8 cellular contexts compared by ENCODE assay signal in the genomic region with DNA sequence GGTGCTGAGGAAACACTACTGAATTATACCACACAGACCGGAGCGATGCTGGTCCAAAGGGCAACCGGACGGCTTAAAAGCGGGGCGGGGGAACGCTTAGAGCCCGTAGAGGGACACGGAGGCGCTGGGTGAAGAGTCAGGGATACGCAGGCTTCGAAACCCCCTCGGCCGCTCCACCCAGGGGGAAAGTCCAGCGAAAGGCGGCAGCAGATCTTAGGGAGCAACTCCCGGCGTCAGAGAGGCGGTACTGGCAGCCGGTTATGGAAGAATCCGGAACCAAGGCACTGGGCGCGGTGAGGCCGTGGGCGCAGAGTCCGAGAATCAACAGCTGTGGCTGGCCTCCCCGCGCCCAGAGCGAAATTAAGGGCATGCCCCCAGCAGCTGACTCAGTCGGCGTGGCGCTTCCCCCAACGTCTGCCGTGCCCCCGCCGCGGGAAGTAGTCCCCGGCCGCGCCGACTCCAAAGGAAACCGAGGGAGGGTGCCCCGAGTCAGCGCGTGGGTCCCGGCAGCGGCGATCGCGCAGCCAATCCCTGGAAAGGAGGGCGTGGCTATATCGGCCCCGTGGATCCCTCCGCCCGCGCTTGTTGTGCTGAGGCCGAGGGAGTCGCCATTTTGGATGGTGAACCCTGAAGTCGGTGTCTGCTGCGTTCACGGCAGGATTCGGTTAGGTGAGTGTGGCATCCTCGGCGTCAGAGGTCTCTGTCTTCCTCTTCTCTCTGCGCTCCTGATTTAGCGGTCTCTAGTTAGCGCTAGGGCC. TPM values are rescaled to one million over a fixed set of nuclear protein-coding genes. Genes with fewer than 3 reads are reported as not detected.
A peak's percentile ranks its signal among the peaks of the same experiment; 100 is the strongest.
DNase-seq lines count a peak whose midpoint lies in the region; ATAC-seq, FAIRE-seq and TF ChIP-seq lines count a peak whose summit lies in the region.

Gene IST1, plus strand, starts transcription at position 611 of the 758 bp plus-strand sequence. CDS start 20,110 bp downstream, outside the sequence.

- peak; percentile 95 for TF ChIP-seq POLR2A in endothelial cell of umbilical vein (IDR thresholded peaks at IDR 0.05; ENCODE audit: low read depth, low read length)

- H3K36me3 ChIP-seq in HUES6 (ENCODE audit: control insufficient read depth, insufficient read depth, low read length) (peaks cover 8% of the 10 kb centered on the region; the same call in 1 of the 2 replicates), OCI-LY3 (replicated peaks; ENCODE audit: low read depth, low read length) (peaks cover 14% of the 10 kb centered on the region), endothelial cell of umbilical vein (ENCODE audit: control insufficient read depth in 2 of 2, extremely low read depth in 1 of 2, insufficient read depth in 2 of 2, low read length in 2 of 2) (no peaks in the 10 kb centered on the region)

- POLR2A ChIA-PET in endothelial cell of umbilical vein (lab: Charles Lee) = interaction anchor here (0.7 kb wide), 1 partner anchor 11 kb away, joined by 3 read pairs; no protein-coding TSS in a partner anchor

- H3K27me3 ChIP-seq in HUES6 (ENCODE audit: control insufficient read depth, insufficient read depth, low read length) = no peaks in the 10 kb centered on the region
- H3K27me3 ChIP-seq in OCI-LY3 (ENCODE audit: low read depth, low read length) = no peaks in the 10 kb centered on the region
- no peaks in the 10 kb centered on the region for H3K27me3 ChIP-seq in endothelial cell of umbilical vein (ENCODE audit: control insufficient read depth in 2 of 2, insufficient read depth in 2 of 2, low read length in 2 of 2)
- H3K27me3 ChIP-seq in mononuclear cell (ENCODE audit: insufficient read depth, low read length) = no peaks in the 10 kb centered on the region

- DNase-seq in D341Med (ENCODE audit: low spot score) (peak; percentile 95), activated T-cell treated with anti-CD3 and anti-CD28 coated beads for 1 hour (ENCODE audit: low read depth) (peak; percentile 96), endothelial cell of umbilical vein (ENCODE audit: low read depth, low spot score) (peak; percentile 98)
- DNase-seq in stimulated activated CD8-positive, alpha-beta memory T cell treated with anti-CD3 and anti-CD28 coated beads, Interleukin-4, amount 100 ng/mL, for 1 hour (ENCODE audit: low read depth in 2 of 2, low spot score in 1 of 2) = peak; percentile 92 to 97

- H4K20me1 ChIP-seq in OCI-LY3 (ENCODE audit: insufficient read depth, low read length) (peaks cover 33% of the 10 kb centered on the region), endothelial cell of umbilical vein (replicated peaks; ENCODE audit: control insufficient read depth, extremely low read depth, insufficient read depth, low read length) (peaks cover 3% of the 10 kb centered on the region)

- H3K9ac ChIP-seq in HUES6 (ENCODE audit: low read length) = peak within 1 kb of the TSS; percentile 94
- peak within 1 kb of the TSS; percentile 93 for H3K9ac ChIP-seq in OCI-LY3 (ENCODE audit: low read length)
- peak within 1 kb of the TSS; percentile 96 for H3K9ac ChIP-seq in endothelial cell of umbilical vein (replicated peaks; ENCODE audit: extremely low read depth, insufficient read depth, low read length)

- no peaks in the 10 kb centered on the region for H3K9me1 ChIP-seq in endothelial cell of umbilical vein (replicated peaks; ENCODE audit: control insufficient read depth, extremely low read depth, insufficient read depth, low read length)

- H3K4me1 ChIP-seq in HUES6 (ENCODE audit: control insufficient read depth, insufficient read depth, low read length) = peaks cover 3% of the 10 kb centered on the region; the same call in 1 of the 2 replicates
- peaks cover 20% of the 10 kb centered on the region for H3K4me1 ChIP-seq in OCI-LY3 (ENCODE audit: low read length)
- peaks cover 8% of the 10 kb centered on the region for H3K4me1 ChIP-seq in endothelial cell of umbilical vein (ENCODE audit: control insufficient read depth, extremely low read depth, insufficient read depth, low read length)
- peaks cover 48% of the 10 kb centered on the region for H3K4me1 ChIP-seq in mononuclear cell (ENCODE audit: insufficient read depth, low read length)

- H3K4me3 ChIP-seq in HUES6 (ENCODE audit: low read depth, low read length) (peak within 1 kb of the TSS; percentile 84), OCI-LY3 (ENCODE audit: low read length) (peak within 1 kb of the TSS; percentile 95), endothelial cell of umbilical vein (replicated peaks in 1 of 3; ENCODE audit: insufficient read depth in 1 of 3, low read depth in 1 of 3, low read length in 3 of 3) (peak within 1 kb of the TSS; percentile 84 to 98 (median 95)), mononuclear cell (ENCODE audit: low read length) (peak within 1 kb of the TSS; percentile 99)

- dilution Hi-C loops in endothelial cell of umbilical vein (cut with MboI; ENCODE audit: extremely low pct_ligation_motif_present, low sequenced_read_pairs) = no loop called here

- FAIRE-seq in endothelial cell of umbilical vein (lab: Jason Lieb, UNC) = peak; percentile 97

- no peak for TF ChIP-seq CTCF in OCI-LY3 (IDR thresholded peaks at IDR 0.05; ENCODE audit: low read depth, low read length)
- no peak for TF ChIP-seq CTCF in endothelial cell of umbilical vein (IDR thresholded peaks at IDR 0.05; ENCODE audit: extremely low read depth in 1 of 2, insufficient read depth in 1 of 2, low read depth in 1 of 2, low read length in 2 of 2)

- BruUV-seq in endothelial cell of umbilical vein (replicated peaks; lab: Mats Ljungman, UMichigan) = TSS peak; percentile 82

- intact Hi-C loops in endothelial cell of umbilical vein (cut with micrococcal nuclease) = loop anchor here (1.0 to 2.0 kb wide), 9 partner anchors 11 to 198 kb away; partner anchors contain the start of genes AP1G1, DHODH, DHX38 and TXNL4B

- H2AFZ ChIP-seq in OCI-LY3 (ENCODE audit: low read depth, low read length) (peak within 1 kb of the TSS; percentile 81; the same call in 1 of the 2 replicates), endothelial cell of umbilical vein (ENCODE audit: low read depth, low read length) (peak within 1 kb of the TSS; percentile 80)

- H3K4me2 ChIP-seq in OCI-LY3 (ENCODE audit: low read length) (peak within 1 kb of the TSS; percentile 81), endothelial cell of umbilical vein (ENCODE audit: insufficient read depth, low read length) (peak within 1 kb of the TSS; percentile 93)

- H3K79me2 ChIP-seq in OCI-LY3 (ENCODE audit: low read length) = peaks cover 53% of the 10 kb centered on the region
- H3K79me2 ChIP-seq in endothelial cell of umbilical vein (ENCODE audit: control insufficient read depth, insufficient read depth, low read length) = peaks cover 47% of the 10 kb centered on the region

- peak; percentile 84 for ATAC-seq in GM21423 (IDR thresholded peaks at IDR 0.05; ENCODE audit: unreplicated experiment)

- H3K9me3 ChIP-seq in HUES6 (ENCODE audit: control insufficient read depth, insufficient read depth, low read depth, low read length) (no peaks in the 10 kb centered on the region), OCI-LY3 (ENCODE audit: insufficient read depth, low read length) (no peaks in the 10 kb centered on the region), endothelial cell of umbilical vein (replicated peaks; ENCODE audit: control insufficient read depth, insufficient read depth, low read length) (no peaks in the 10 kb centered on the region), mononuclear cell (ENCODE audit: low read depth, low read length) (no peaks in the 10 kb centered on the region)

- CTCF ChIA-PET in endothelial cell of umbilical vein (lab: Charles Lee) = interaction anchor here (1.5 to 2.8 kb wide), 5 partner anchors 8 to 66 kb away, joined by 3 to 44 read pairs (median 5); partner anchors contain the start of gene ZNF821

- peak within 1 kb of the TSS; percentile 82 for H3K27ac ChIP-seq in HUES6 (ENCODE audit: low read depth, low read length)
- H3K27ac ChIP-seq in OCI-LY3 (ENCODE audit: low read length) = peak within 1 kb of the TSS; percentile 84
- H3K27ac ChIP-seq in endothelial cell of umbilical vein (ENCODE audit: insufficient read depth, low read depth, low read length) = peak within 1 kb of the TSS; percentile 88

TF ChIP-seq in endothelial cell of umbilical vein, 7 proteins besides CTCF, POLR2A, EP300 and RAD21:
- TF ChIP-seq JUN (IDR thresholded peaks at IDR 0.05; ENCODE audit: borderline replicate concordance, insufficient read depth, insufficient read length, low read depth) (no peak), EZH2 (IDR thresholded peaks at IDR 0.05; ENCODE audit: borderline replicate concordance, low read depth, low read length, severe bottlenecking) (no peak), MYC (IDR thresholded peaks at IDR 0.05; ENCODE audit: low read depth, low read length) (peak; percentile 18), GATA2 (IDR thresholded peaks at IDR 0.05; ENCODE audit: insufficient read depth, insufficient read length, low read depth, low read length) (no peak), MAX (IDR thresholded peaks at IDR 0.05; ENCODE audit: insufficient read depth, insufficient read length) (peak; percentile 25), FOS (IDR thresholded peaks at IDR 0.05; ENCODE audit: borderline replicate concordance, insufficient read depth, low read length) (peak; percentile 85), POLR2AphosphoS5 (IDR thresholded peaks at IDR 0.05; ENCODE audit: insufficient read depth, low read depth, low read length) (peak; percentile 99)

RNA-seq across cellular contexts. Expression of gene IST1, which starts in this region (rescaled TPM):
- total RNA-seq in endothelial cell of umbilical vein (165 and 185 TPM in 2 replicates), mononuclear cell (426 TPM)
- polyA plus RNA-seq in endothelial cell of umbilical vein = 136 and 145 TPM in 2 replicates
- 146 and 166 TPM in 2 replicates for polyA plus RNA-seq in endothelial cell of umbilical vein (2011; cell fraction: cytosol; rRNA removed)
- 350 and 437 TPM in 2 replicates for polyA plus RNA-seq in endothelial cell of umbilical vein (2011; cell fraction: nucleus; rRNA removed)
- polyA plus RNA-seq in endothelial cell of umbilical vein (2012) = 143 and 144 TPM in 2 replicates
- polyA minus RNA-seq in endothelial cell of umbilical vein = 183 and 193 TPM in 2 replicates
- 55.4 TPM for polyA minus RNA-seq in endothelial cell of umbilical vein (2011; cell fraction: cytosol; rRNA and poly(A)+ RNA removed)
- polyA minus RNA-seq in endothelial cell of umbilical vein (2011; cell fraction: nucleus; rRNA and poly(A)+ RNA removed) = 86.2 and 125 TPM in 2 replicates

Comparison
In these comparisons a context has a peak if more than half of its experiments do, and no peak if none do; other contexts are left out.
1. Peak in every context shown above with its lines: DNase-seq, ATAC-seq, H3K4me3 ChIP-seq and H3K27ac ChIP-seq.